1 cellular context compared by ENCODE assay signal in genomic region chr3:31105011-31105410, GRCh38.
TF ChIP-seq lines count a peak whose summit lies in the region.

No MANE protein-coding gene starts in this region.

TF ChIP-seq in A549, 52 proteins besides CTCF, POLR2A, EP300 and RAD21 (continued from another document):
- TF ChIP-seq USF2 (IDR thresholded peaks at IDR 0.05), result no peak
